Comparison of ENCODE assay signal across 13 cellular contexts in genomic region chr2:217338306-217338916, GRCh38.
DNase-seq lines count a peak whose midpoint lies in the region; ATAC-seq and TF ChIP-seq lines count a peak whose summit lies in the region.
"Had no signal": no experiment of that assay in that cellular context is flagged by ENCODE, and none has a peak within 500 bp of the region (broad histone marks: within the 10 kb centered on the region; RNA-seq: fewer than 3 reads in every experiment).

No MANE protein-coding gene starts in this region.

- no peak overlapping the region for H3K4me2 ChIP-seq in fibroblast of lung (ENCODE audit: extremely low read depth, insufficient read depth, low read length)

- no peak overlapping the region for H2AFZ ChIP-seq in fibroblast of lung (ENCODE audit: low read length)

- DNase-seq in ELR (ENCODE audit: low read depth) (peak; percentile 86), RKO (ENCODE audit: low spot score) (peak; percentile 24), fibroblast of lung (ENCODE audit: low read depth in 2 of 2) (peak; percentile 80 to 93), sigmoid colon (peak; percentile 78), left lobe of liver (ENCODE audit: low spot score) (no peak), KBM-7 (no peak), MG63 (no peak)
- DNase-seq: activated CD4-positive, alpha-beta T cell treated with anti-CD3 and anti-CD28 coated beads, Interleukin-2, amount 10 ng/mL, durations not matched to agents 7 days and 5 days; effector memory CD4-positive, alpha-beta T cell; Kasumi-1; stimulated activated CD4-positive, alpha-beta T cell treated with anti-CD3 and anti-CD28 coated beads, Interleukin-4, amount 100 ng/mL, for 1 hour; substantia nigra had no signal

- WGBS in sigmoid colon, 2 donors, result 70 to 76% methylated on average over 4 of the region's 4 CpGs

- H3K4me1 ChIP-seq in fibroblast of lung (ENCODE audit: control insufficient read depth, extremely low read depth, insufficient read depth, low read length) (peaks cover 2% of the 10 kb centered on the region), sigmoid colon (peaks cover 0 to 27% (median 15%) of the 10 kb centered on the region in 4 donors)

- H3K36me3 ChIP-seq in fibroblast of lung (ENCODE audit: control insufficient read depth, insufficient read depth, low read length), result no peaks in the 10 kb centered on the region
- H3K36me3 ChIP-seq in sigmoid colon, result no peaks in the 10 kb centered on the region
- no peaks in the 10 kb centered on the region for H3K36me3 ChIP-seq in MG63

- no peaks in the 10 kb centered on the region for H3K79me2 ChIP-seq in fibroblast of lung (ENCODE audit: control insufficient read depth, insufficient read depth, low read length)

- ATAC-seq in GM18873 (IDR thresholded peaks at IDR 0.05; ENCODE audit: low FRiP score, unreplicated experiment), result no peak
- ATAC-seq in left lobe of liver, result no peak

- no peak overlapping the region for H3K9ac ChIP-seq in fibroblast of lung (ENCODE audit: insufficient read depth, low read length)

- in situ Hi-C loops in KBM-7 (cut with MboI; ENCODE audit: low pct_unique_long_range_greater_than_20kb, low sequenced_read_pairs), result no loop called here

- H4K20me1 ChIP-seq in fibroblast of lung (ENCODE audit: control insufficient read depth, extremely low read depth, insufficient read depth, low read length), result no peaks in the 10 kb centered on the region

- H3K27ac ChIP-seq in fibroblast of lung (ENCODE audit: insufficient read depth, low read length) (no peak overlapping the region), sigmoid colon (peak overlapping the region; percentile 39 to 67 (median 59))

- H3K4me3 ChIP-seq in fibroblast of lung (replicated peaks in 1 of 4; ENCODE audit: control extremely low read depth in 1 of 4, insufficient read depth in 1 of 4, low read depth in 3 of 4, low read length in 4 of 4) (no peak overlapping the region), sigmoid colon (no peak overlapping the region), MG63 (no peak overlapping the region)

- H3K9me3 ChIP-seq in fibroblast of lung (ENCODE audit: control insufficient read depth, insufficient read depth, low read depth, low read length) (no peaks in the 10 kb centered on the region), sigmoid colon (no peaks in the 10 kb centered on the region), MG63 (no peaks in the 10 kb centered on the region)

- H3K27me3 ChIP-seq in fibroblast of lung (ENCODE audit: control insufficient read depth, insufficient read depth, low read length) (no peaks in the 10 kb centered on the region), sigmoid colon (no peaks in the 10 kb centered on the region), MG63 (no peaks in the 10 kb centered on the region)

- TF ChIP-seq EP300 in sigmoid colon (IDR thresholded peaks at IDR 0.05), result no peak

- intact Hi-C loops in sigmoid colon (cut with DNase I), result loop anchor here (5.0 kb wide), 1 partner anchor 646 kb away; no protein-coding TSS in a partner anchor

- no peak for TF ChIP-seq POLR2A in sigmoid colon (IDR thresholded peaks at IDR 0.05)

- TF ChIP-seq CTCF in fibroblast of lung (conservative IDR thresholded peaks at IDR 0.05 in 1 of 2, IDR thresholded peaks at IDR 0.05 in 1 of 2; ENCODE audit: low read depth in 1 of 2, low read length in 2 of 2), result no peak
- no peak for TF ChIP-seq CTCF in sigmoid colon (IDR thresholded peaks at IDR 0.05)

Comparison
In these comparisons a context has a peak if more than half of its experiments do, and no peak if none do; other contexts are left out.
1. DNase-seq: peak in ELR (single experiment), RKO (single experiment), fibroblast of lung (2 of 2) and sigmoid colon (single experiment); none in left lobe of liver (single experiment), KBM-7 (single experiment) and MG63 (single experiment).